In genomic region chr3:138206196-138206595, GRCh38 we compare ENCODE assay signal across 16 cellular contexts. TPM values are rescaled to one million over a fixed set of nuclear protein-coding genes. Genes with fewer than 3 reads are reported as not detected.
DNase-seq lines count a peak whose midpoint lies in the region; ATAC-seq and TF ChIP-seq lines count a peak whose summit lies in the region.
"Had no signal": no experiment of that assay in that cellular context is flagged by ENCODE, and none has a peak within 500 bp of the region (broad histone marks: within the 10 kb centered on the region; RNA-seq: fewer than 3 reads in every experiment).

No MANE protein-coding gene starts in this region.

- H3K27me3 ChIP-seq in smooth muscle cell (ENCODE audit: low read depth), result no peaks in the 10 kb centered on the region
- H3K27me3 ChIP-seq: BLaER1 had no signal

- no peaks in the 10 kb centered on the region for H3K36me3 ChIP-seq in smooth muscle cell (ENCODE audit: low read depth)

- WGBS in smooth muscle cell (ENCODE audit: low lambda C conversion rate), result 97% methylated on average over 2 of the region's 2 CpGs

- no peak overlapping the region for H2AFZ ChIP-seq in smooth muscle cell (ENCODE audit: low read depth)
- H2AFZ ChIP-seq: GM23338 had no signal

- no peaks in the 10 kb centered on the region for H3F3A ChIP-seq in smooth muscle cell (ENCODE audit: low read depth)

- H3K36me3 Mint-ChIP-seq in glutamatergic neuron (ENCODE audit: unreplicated experiment), result no peaks in the 10 kb centered on the region
- H3K36me3 Mint-ChIP-seq in activated naive CD4-positive, alpha-beta T cell treated with anti-CD3 and anti-CD28 coated beads, Interleukin-2, amount 10 ng/mL, durations not matched to agents 7 days and 5 days, result peaks cover 18% of the 10 kb centered on the region

- peak overlapping the region; percentile 77 for H3K27ac Mint-ChIP-seq in glutamatergic neuron (ENCODE audit: unreplicated experiment)
- H3K27ac Mint-ChIP-seq in stimulated activated naive CD8-positive, alpha-beta T cell treated with anti-CD3 and anti-CD28 coated beads, Interleukin-15, amount 100 ng/mL, for 72 hours, result no peak overlapping the region
- no peak overlapping the region for H3K27ac Mint-ChIP-seq in activated naive CD4-positive, alpha-beta T cell treated with anti-CD3 and anti-CD28 coated beads, Interleukin-2, amount 10 ng/mL, durations not matched to agents 7 days and 5 days
- H3K27ac Mint-ChIP-seq: GM23338 had no signal

- H3K9me3 ChIP-seq in smooth muscle cell (replicated peaks; ENCODE audit: low read depth), result no peaks in the 10 kb centered on the region
- H3K9me3 ChIP-seq: Caco-2 had no signal

- peaks cover 5% of the 10 kb centered on the region for H3K4me1 ChIP-seq in smooth muscle cell (ENCODE audit: low read depth)
- H3K4me1 ChIP-seq: BLaER1, Caco-2 had no signal

- H3K79me2 ChIP-seq in smooth muscle cell (ENCODE audit: low read depth), result peaks cover 95% of the 10 kb centered on the region

- no peak for TF ChIP-seq CTCF in glutamatergic neuron (IDR thresholded peaks at IDR 0.05; ENCODE audit: partially characterized antibody, unreplicated experiment)
- no peak for TF ChIP-seq CTCF in smooth muscle cell (IDR thresholded peaks at IDR 0.05; ENCODE audit: borderline replicate concordance, insufficient read depth, poor library complexity, severe bottlenecking)

- ATAC-seq in stimulated activated naive CD8-positive, alpha-beta T cell treated with anti-CD3 and anti-CD28 coated beads, Interleukin-15, amount 100 ng/mL, for 72 hours, result no peak
- ATAC-seq: GM12878, GM23338 had no signal

- no peak overlapping the region for H3K27ac ChIP-seq in smooth muscle cell (ENCODE audit: low read depth)
- H3K27ac ChIP-seq: BLaER1 had no signal

- no peaks in the 10 kb centered on the region for H3K9me3 Mint-ChIP-seq in glutamatergic neuron (ENCODE audit: unreplicated experiment)
- no peaks in the 10 kb centered on the region for H3K9me3 Mint-ChIP-seq in stimulated activated naive CD8-positive, alpha-beta T cell treated with anti-CD3 and anti-CD28 coated beads, Interleukin-15, amount 100 ng/mL, for 72 hours
- peaks cover 1% of the 10 kb centered on the region for H3K9me3 Mint-ChIP-seq in activated naive CD4-positive, alpha-beta T cell treated with anti-CD3 and anti-CD28 coated beads, Interleukin-2, amount 10 ng/mL, durations not matched to agents 7 days and 5 days
- H3K9me3 Mint-ChIP-seq: CD8-positive, alpha-beta memory T cell; GM23338 had no signal

- H3K9ac ChIP-seq in smooth muscle cell (ENCODE audit: low read depth), result no peak overlapping the region
- H3K9ac ChIP-seq: BLaER1 had no signal

- H3K4me3 ChIP-seq in smooth muscle cell, result no peak overlapping the region
- H3K4me3 ChIP-seq: BLaER1, GM12878, GM23338, K562 had no signal

- H4K20me1 ChIP-seq in smooth muscle cell (ENCODE audit: low read depth), result peaks cover 98% of the 10 kb centered on the region

- H3K4me3 Mint-ChIP-seq in glutamatergic neuron (ENCODE audit: unreplicated experiment), result peak overlapping the region; percentile 45
- no peak overlapping the region for H3K4me3 Mint-ChIP-seq in stimulated activated naive CD8-positive, alpha-beta T cell treated with anti-CD3 and anti-CD28 coated beads, Interleukin-15, amount 100 ng/mL, for 72 hours
- no peak overlapping the region for H3K4me3 Mint-ChIP-seq in activated naive CD4-positive, alpha-beta T cell treated with anti-CD3 and anti-CD28 coated beads, Interleukin-2, amount 10 ng/mL, durations not matched to agents 7 days and 5 days
- H3K4me3 Mint-ChIP-seq: CD8-positive, alpha-beta memory T cell; GM23338 had no signal

- no peaks in the 10 kb centered on the region for H3K27me3 Mint-ChIP-seq in glutamatergic neuron (ENCODE audit: unreplicated experiment)
- H3K27me3 Mint-ChIP-seq in stimulated activated naive CD8-positive, alpha-beta T cell treated with anti-CD3 and anti-CD28 coated beads, Interleukin-15, amount 100 ng/mL, for 72 hours, result no peaks in the 10 kb centered on the region
- H3K27me3 Mint-ChIP-seq in activated naive CD4-positive, alpha-beta T cell treated with anti-CD3 and anti-CD28 coated beads, Interleukin-2, amount 10 ng/mL, durations not matched to agents 7 days and 5 days, result no peaks in the 10 kb centered on the region
- H3K27me3 Mint-ChIP-seq: CD8-positive, alpha-beta memory T cell had no signal

- DNase-seq in NCI-H82 (lab: John Stamatoyannopoulos, UW) (peak; percentile 15), NCI-H82 treated with DMSO at 0.1 percent for 48 hours (lab: John Stamatoyannopoulos, UW; ENCODE audit: unreplicated experiment) (no peak), NCI-H69 (lab: John Stamatoyannopoulos, UW) (peak; percentile 41), glutamatergic neuron (no peak), smooth muscle cell (lab: John Stamatoyannopoulos, UW; ENCODE audit: unreplicated experiment) (no peak)
- no peak for DNase-seq in stimulated activated naive CD8-positive, alpha-beta T cell treated with anti-CD3 and anti-CD28 coated beads, Interleukin-15, amount 100 ng/mL, for 72 hours
- no peak for DNase-seq in activated naive CD4-positive, alpha-beta T cell treated with anti-CD3 and anti-CD28 coated beads, Interleukin-2, amount 10 ng/mL, durations not matched to agents 7 days and 5 days
- DNase-seq: 8988T; AML-193; Caco-2; CD8-positive, alpha-beta memory T cell; H7 had no signal

- H3K4me2 ChIP-seq in smooth muscle cell, result no peak overlapping the region
- H3K4me2 ChIP-seq: BLaER1, GM23338 had no signal

- peaks cover 13% of the 10 kb centered on the region for H3K4me1 Mint-ChIP-seq in glutamatergic neuron (ENCODE audit: low read depth, unreplicated experiment)
- H3K4me1 Mint-ChIP-seq in stimulated activated naive CD8-positive, alpha-beta T cell treated with anti-CD3 and anti-CD28 coated beads, Interleukin-15, amount 100 ng/mL, for 72 hours, result peaks cover 29% of the 10 kb centered on the region
- peaks cover 2% of the 10 kb centered on the region for H3K4me1 Mint-ChIP-seq in activated naive CD4-positive, alpha-beta T cell treated with anti-CD3 and anti-CD28 coated beads, Interleukin-2, amount 10 ng/mL, durations not matched to agents 7 days and 5 days

- CTCF ChIA-PET in activated naive CD4-positive, alpha-beta T cell treated with anti-CD3 and anti-CD28 coated beads, Interleukin-2, amount 10 ng/mL, durations not matched to agents 7 days and 5 days (lab: Charles Lee), result no interaction called here

RNA-seq across cellular contexts. Expression of gene ARMC8, which starts 19.1 kb away (rescaled TPM):
- total RNA-seq in glutamatergic neuron (ENCODE audit: unreplicated experiment) (54.4 TPM), smooth muscle cell (39.3 and 48.6 TPM in 2 replicates)
- polyA plus RNA-seq in smooth muscle cell, result 22.6 and 29.2 TPM in 2 replicates

RNA-seq across cellular contexts. Expression of gene DBR1, which starts 31.5 kb away (rescaled TPM):
- total RNA-seq in glutamatergic neuron (ENCODE audit: unreplicated experiment) (16.0 TPM), smooth muscle cell (15.1 and 17.4 TPM in 2 replicates)
- 10.9 and 13.8 TPM in 2 replicates for polyA plus RNA-seq in smooth muscle cell

Comparison
In these comparisons a context has a peak if more than half of its experiments do, and no peak if none do; other contexts are left out.
1. DNase-seq: peak in NCI-H82 (single experiment) and NCI-H69 (single experiment); none in NCI-H82 treated with DMSO at 0.1 percent for 48 hours (single experiment), glutamatergic neuron (single experiment), smooth muscle cell (single experiment), stimulated activated naive CD8-positive, alpha-beta T cell treated with anti-CD3 and anti-CD28 coated beads, Interleukin-15, amount 100 ng/mL, for 72 hours (0 of 2) and activated naive CD4-positive, alpha-beta T cell treated with anti-CD3 and anti-CD28 coated beads, Interleukin-2, amount 10 ng/mL, durations not matched to agents 7 days and 5 days (single experiment).